Comparison of ENCODE assay signal across 2 cellular contexts in genomic region chr16:53150769-53151168, GRCh38.
TF ChIP-seq lines count a peak whose summit lies in the region.

No MANE protein-coding gene starts in this region.

TF ChIP-seq in HepG2, 621 proteins besides CTCF, POLR2A, EP300 and RAD21 (continued from another document):
- TF ChIP-seq, protein P1, sequence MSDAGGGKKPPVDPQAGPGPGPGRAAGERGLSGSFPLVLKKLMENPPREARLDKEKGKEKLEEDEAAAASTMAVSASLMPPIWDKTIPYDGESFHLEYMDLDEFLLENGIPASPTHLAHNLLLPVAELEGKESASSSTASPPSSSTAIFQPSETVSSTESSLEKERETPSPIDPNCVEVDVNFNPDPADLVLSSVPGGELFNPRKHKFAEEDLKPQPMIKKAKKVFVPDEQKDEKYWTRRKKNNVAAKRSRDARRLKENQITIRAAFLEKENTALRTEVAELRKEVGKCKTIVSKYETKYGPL (CRISPR knock-in tag; IDR thresholded peaks at IDR 0.05) = no peak
- no peak for TF ChIP-seq ZNF547 (CRISPR knock-in tag; IDR thresholded peaks at IDR 0.05)
- TF ChIP-seq HNRNPK (IDR thresholded peaks at IDR 0.05; ENCODE audit: low read depth, low read length, poor library complexity, severe bottlenecking) = peak; percentile 41
- TF ChIP-seq RBM22 (optimal IDR thresholded peaks at IDR 0.05; ENCODE audit: low read length) = no peak

TF ChIP-seq in K562, 482 proteins besides CTCF, POLR2A, EP300 and RAD21:
- TF ChIP-seq, protein P2, sequence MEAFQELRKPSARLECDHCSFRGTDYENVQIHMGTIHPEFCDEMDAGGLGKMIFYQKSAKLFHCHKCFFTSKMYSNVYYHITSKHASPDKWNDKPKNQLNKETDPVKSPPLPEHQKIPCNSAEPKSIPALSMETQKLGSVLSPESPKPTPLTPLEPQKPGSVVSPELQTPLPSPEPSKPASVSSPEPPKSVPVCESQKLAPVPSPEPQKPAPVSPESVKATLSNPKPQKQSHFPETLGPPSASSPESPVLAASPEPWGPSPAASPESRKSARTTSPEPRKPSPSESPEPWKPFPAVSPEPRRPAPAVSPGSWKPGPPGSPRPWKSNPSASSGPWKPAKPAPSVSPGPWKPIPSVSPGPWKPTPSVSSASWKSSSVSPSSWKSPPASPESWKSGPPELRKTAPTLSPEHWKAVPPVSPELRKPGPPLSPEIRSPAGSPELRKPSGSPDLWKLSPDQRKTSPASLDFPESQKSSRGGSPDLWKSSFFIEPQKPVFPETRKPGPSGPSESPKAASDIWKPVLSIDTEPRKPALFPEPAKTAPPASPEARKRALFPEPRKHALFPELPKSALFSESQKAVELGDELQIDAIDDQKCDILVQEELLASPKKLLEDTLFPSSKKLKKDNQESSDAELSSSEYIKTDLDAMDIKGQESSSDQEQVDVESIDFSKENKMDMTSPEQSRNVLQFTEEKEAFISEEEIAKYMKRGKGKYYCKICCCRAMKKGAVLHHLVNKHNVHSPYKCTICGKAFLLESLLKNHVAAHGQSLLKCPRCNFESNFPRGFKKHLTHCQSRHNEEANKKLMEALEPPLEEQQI (IDR thresholded peaks at IDR 0.05) = peak; percentile 51; the same call in 1 of the 2 replicates
- TF ChIP-seq CC2D1A (IDR thresholded peaks at IDR 0.05) (0 out of 2 replicates have a peak, but pooled peaks have one; percentile 23), NELFE (IDR thresholded peaks at IDR 0.05; ENCODE audit: insufficient read depth, insufficient read length) (no peak), ZNF280A (IDR thresholded peaks at IDR 0.05; ENCODE audit: low read depth, partially characterized antibody) (peak; percentile 72), TRIM28 (IDR thresholded peaks at IDR 0.05) (0 out of 2 replicates have a peak, but pooled peaks have one; percentile 51), ZBTB40 (IDR thresholded peaks at IDR 0.05) (no peak), ZBTB40 (CRISPR knock-in tag; IDR thresholded peaks at IDR 0.05) (no peak)
